In genomic region chr5:56825222-56825824, GRCh38 we compare ENCODE assay signal across 15 cellular contexts. TPM values are rescaled to one million over a fixed set of nuclear protein-coding genes. Genes with fewer than 3 reads are reported as not detected.
A peak's percentile ranks its signal among the peaks of the same experiment; 100 is the strongest.
DNase-seq lines count a peak whose midpoint lies in the region; ATAC-seq and TF ChIP-seq lines count a peak whose summit lies in the region.
"Had no signal": no experiment of that assay in that cellular context is flagged by ENCODE, and none has a peak within 500 bp of the region (broad histone marks: within the 10 kb centered on the region; RNA-seq: fewer than 3 reads in every experiment).

No MANE protein-coding gene starts in this region.

- no peaks in the 10 kb centered on the region for H3K9me3 ChIP-seq in CD8-positive, alpha-beta memory T cell (ENCODE audit: low read length)
- H3K9me3 ChIP-seq: HAP-1, ovary had no signal

- H3K4me3 Mint-ChIP-seq in CD14-positive monocyte: no peak overlapping the region
- H3K4me3 Mint-ChIP-seq in CD8-positive, alpha-beta memory T cell: peak overlapping the region in 6 of 7 donors; percentile 0 to 63 (median 34)
- H3K4me3 Mint-ChIP-seq in activated CD4-positive, alpha-beta memory T cell treated with anti-CD3 and anti-CD28 coated beads for 36 hours: no peak overlapping the region
- no peak overlapping the region for H3K4me3 Mint-ChIP-seq in natural killer cell treated with Interleukin-12 subunit alpha and Interleukin-12 subunit beta and Interleukin-15 and Interleukin-18, amount 100 ng/mL, for 72 hours
- H3K4me3 Mint-ChIP-seq in effector memory CD8-positive, alpha-beta T cell: no peak overlapping the region

- peak overlapping the region; percentile 36 to 72 (median 68) for H3K27ac Mint-ChIP-seq in CD14-positive monocyte
- H3K27ac Mint-ChIP-seq in CD8-positive, alpha-beta memory T cell: peak overlapping the region in 6 of 8 donors; percentile 1 to 62 (median 50)
- peak overlapping the region; percentile 6 for H3K27ac Mint-ChIP-seq in activated CD4-positive, alpha-beta memory T cell treated with anti-CD3 and anti-CD28 coated beads for 36 hours
- H3K27ac Mint-ChIP-seq in natural killer cell treated with Interleukin-12 subunit alpha and Interleukin-12 subunit beta and Interleukin-15 and Interleukin-18, amount 100 ng/mL, for 72 hours: no peak overlapping the region
- no peak overlapping the region for H3K27ac Mint-ChIP-seq in effector memory CD8-positive, alpha-beta T cell

- peaks cover 0 to 4% (median 0%) of the 10 kb centered on the region in 3 donors for H3K27me3 Mint-ChIP-seq in CD14-positive monocyte (ENCODE audit: low read depth in 3 of 3)
- H3K27me3 Mint-ChIP-seq in CD8-positive, alpha-beta memory T cell: no peaks in the 10 kb centered on the region
- no peaks in the 10 kb centered on the region for H3K27me3 Mint-ChIP-seq in activated CD4-positive, alpha-beta memory T cell treated with anti-CD3 and anti-CD28 coated beads for 36 hours
- no peaks in the 10 kb centered on the region for H3K27me3 Mint-ChIP-seq in natural killer cell treated with Interleukin-12 subunit alpha and Interleukin-12 subunit beta and Interleukin-15 and Interleukin-18, amount 100 ng/mL, for 72 hours
- H3K27me3 Mint-ChIP-seq in effector memory CD8-positive, alpha-beta T cell: no peaks in the 10 kb centered on the region

- POLR2A ChIA-PET in CD8-positive, alpha-beta memory T cell (lab: Charles Lee): no interaction called here
- POLR2A ChIA-PET in activated CD4-positive, alpha-beta memory T cell treated with anti-CD3 and anti-CD28 coated beads for 36 hours (lab: Charles Lee): interaction anchor here (1.4 kb wide), 1 partner anchor 13 kb away, joined by 4 read pairs; no protein-coding TSS in a partner anchor

- CTCF ChIA-PET in CD8-positive, alpha-beta memory T cell (lab: Charles Lee): no interaction called here
- CTCF ChIA-PET in activated CD4-positive, alpha-beta memory T cell treated with anti-CD3 and anti-CD28 coated beads for 36 hours (lab: Charles Lee): interaction anchor here (5.9 kb wide), 1 partner anchor 12 kb away, joined by 46 read pairs; no protein-coding TSS in a partner anchor

- H3K9me3 Mint-ChIP-seq in CD14-positive monocyte: peaks cover 0 to 1% (median 0%) of the 10 kb centered on the region in 7 donors
- no peaks in the 10 kb centered on the region for H3K9me3 Mint-ChIP-seq in CD8-positive, alpha-beta memory T cell
- no peaks in the 10 kb centered on the region for H3K9me3 Mint-ChIP-seq in activated CD4-positive, alpha-beta memory T cell treated with anti-CD3 and anti-CD28 coated beads for 36 hours
- H3K9me3 Mint-ChIP-seq in natural killer cell treated with Interleukin-12 subunit alpha and Interleukin-12 subunit beta and Interleukin-15 and Interleukin-18, amount 100 ng/mL, for 72 hours: no peaks in the 10 kb centered on the region
- no peaks in the 10 kb centered on the region for H3K9me3 Mint-ChIP-seq in effector memory CD8-positive, alpha-beta T cell

- H3K27ac ChIP-seq in CD8-positive, alpha-beta memory T cell (ENCODE audit: low read depth, low read length): no peak overlapping the region
- H3K27ac ChIP-seq: ovary had no signal

- H3K36me3 Mint-ChIP-seq in CD14-positive monocyte: peaks cover 55 to 61% of the 10 kb centered on the region in 2 donors
- peaks cover 0 to 16% (median 5%) of the 10 kb centered on the region in 3 donors for H3K36me3 Mint-ChIP-seq in CD8-positive, alpha-beta memory T cell
- no peaks in the 10 kb centered on the region for H3K36me3 Mint-ChIP-seq in activated CD4-positive, alpha-beta memory T cell treated with anti-CD3 and anti-CD28 coated beads for 36 hours
- no peaks in the 10 kb centered on the region for H3K36me3 Mint-ChIP-seq in natural killer cell treated with Interleukin-12 subunit alpha and Interleukin-12 subunit beta and Interleukin-15 and Interleukin-18, amount 100 ng/mL, for 72 hours
- peaks cover 5% of the 10 kb centered on the region for H3K36me3 Mint-ChIP-seq in effector memory CD8-positive, alpha-beta T cell (ENCODE audit: insufficient read depth)

- peaks cover 90% of the 10 kb centered on the region for H3K4me1 Mint-ChIP-seq in CD14-positive monocyte
- peaks cover 89 to 96% (median 95%) of the 10 kb centered on the region in 3 donors for H3K4me1 Mint-ChIP-seq in CD8-positive, alpha-beta memory T cell
- peaks cover 89% of the 10 kb centered on the region for H3K4me1 Mint-ChIP-seq in activated CD4-positive, alpha-beta memory T cell treated with anti-CD3 and anti-CD28 coated beads for 36 hours (ENCODE audit: low read depth)
- H3K4me1 Mint-ChIP-seq in natural killer cell treated with Interleukin-12 subunit alpha and Interleukin-12 subunit beta and Interleukin-15 and Interleukin-18, amount 100 ng/mL, for 72 hours (ENCODE audit: low read depth in 2 of 2): peaks cover 52 to 72% of the 10 kb centered on the region in 2 donors
- H3K4me1 Mint-ChIP-seq in effector memory CD8-positive, alpha-beta T cell (ENCODE audit: low read depth in 2 of 2): peaks cover 60 to 70% of the 10 kb centered on the region in 2 donors

- peak; percentile 32 to 44 for ATAC-seq in natural killer cell treated with Interleukin-12 subunit alpha and Interleukin-12 subunit beta and Interleukin-15 and Interleukin-18, amount 100 ng/mL, for 72 hours
- ATAC-seq in effector memory CD8-positive, alpha-beta T cell (replicated peaks): no peak
- ATAC-seq in GM19351 (IDR thresholded peaks at IDR 0.05; ENCODE audit: unreplicated experiment): no peak
- ATAC-seq in HG02870 (IDR thresholded peaks at IDR 0.05; ENCODE audit: unreplicated experiment): no peak

- no peak for TF ChIP-seq CTCF in CD14-positive monocyte (IDR thresholded peaks at IDR 0.05)

- DNase-seq in CD14-positive monocyte (ENCODE audit: low spot score): no peak
- DNase-seq in CD8-positive, alpha-beta memory T cell: no peak
- DNase-seq in activated CD4-positive, alpha-beta memory T cell treated with anti-CD3 and anti-CD28 coated beads for 36 hours: no peak
- DNase-seq in natural killer cell treated with Interleukin-12 subunit alpha and Interleukin-12 subunit beta and Interleukin-15 and Interleukin-18, amount 100 ng/mL, for 72 hours (ENCODE audit: low spot score): no peak
- DNase-seq in effector memory CD8-positive, alpha-beta T cell: no peak
- DNase-seq: anterior cingulate cortex; cerebellar nuclear complex; DMS79 treated with DMSO at 0.1 percent for 48 hours; NCI-H1436; NCI-H226; ovary; stimulated activated CD4-positive, alpha-beta T cell treated with anti-CD3 and anti-CD28 coated beads, Interleukin-2, amount 100 ng/mL, for 24 hours had no signal

- H3K27me3 ChIP-seq in CD8-positive, alpha-beta memory T cell (ENCODE audit: insufficient read depth, low read length, poor library complexity, severe bottlenecking): no peaks in the 10 kb centered on the region
- H3K27me3 ChIP-seq: ovary had no signal

- H3K4me3 ChIP-seq in CD8-positive, alpha-beta memory T cell (ENCODE audit: low read length): no peak overlapping the region
- H3K4me3 ChIP-seq: HAP-1, ovary had no signal

- no peaks in the 10 kb centered on the region for H3K36me3 ChIP-seq in CD8-positive, alpha-beta memory T cell (ENCODE audit: insufficient read depth, low read length)
- H3K36me3 ChIP-seq: HAP-1, ovary had no signal

- intact Hi-C loops in CD14-positive monocyte (cut with micrococcal nuclease): no loop called here
- intact Hi-C loops in activated CD4-positive, alpha-beta memory T cell treated with anti-CD3 and anti-CD28 coated beads for 36 hours (cut with micrococcal nuclease): loop anchor here (10.0 kb wide), 1 partner anchor 831 kb away; the partner anchor contains the start of gene IL6ST

- peaks cover 80% of the 10 kb centered on the region for H3K4me1 ChIP-seq in CD8-positive, alpha-beta memory T cell (ENCODE audit: insufficient read depth, low read length)

RNA-seq across cellular contexts. Expression of gene MAP3K1, which starts 10.0 kb away (rescaled TPM):
- polyA plus RNA-seq in CD14-positive monocyte: 10 to 100 TPM; 44.7 to 45.6 TPM
- total RNA-seq in CD8-positive, alpha-beta memory T cell: 10 to 100 TPM; 18.1 to 18.7 TPM
- 34.6 TPM for polyA plus RNA-seq in CD8-positive, alpha-beta memory T cell
- 10 to 100 TPM; 20.5 to 20.6 TPM for total RNA-seq in activated CD4-positive, alpha-beta memory T cell treated with anti-CD3 and anti-CD28 coated beads for 36 hours
- total RNA-seq in natural killer cell treated with Interleukin-12 subunit alpha and Interleukin-12 subunit beta and Interleukin-15 and Interleukin-18, amount 100 ng/mL, for 72 hours: 10 to 100 TPM; 11.1 to 16.3 TPM

Comparison
In these comparisons a context has a peak if more than half of its experiments do, and no peak if none do; other contexts are left out.
1. H3K27ac Mint-ChIP-seq: peak in CD14-positive monocyte (7 of 7), CD8-positive, alpha-beta memory T cell (6 of 8) and activated CD4-positive, alpha-beta memory T cell treated with anti-CD3 and anti-CD28 coated beads for 36 hours (single experiment); none in natural killer cell treated with Interleukin-12 subunit alpha and Interleukin-12 subunit beta and Interleukin-15 and Interleukin-18, amount 100 ng/mL, for 72 hours (0 of 2) and effector memory CD8-positive, alpha-beta T cell (0 of 2).
2. H3K4me3 Mint-ChIP-seq: peak in CD8-positive, alpha-beta memory T cell (6 of 7); none in CD14-positive monocyte (0 of 2), activated CD4-positive, alpha-beta memory T cell treated with anti-CD3 and anti-CD28 coated beads for 36 hours (single experiment), natural killer cell treated with Interleukin-12 subunit alpha and Interleukin-12 subunit beta and Interleukin-15 and Interleukin-18, amount 100 ng/mL, for 72 hours (single experiment) and effector memory CD8-positive, alpha-beta T cell (0 of 2).
3. ATAC-seq: peak in natural killer cell treated with Interleukin-12 subunit alpha and Interleukin-12 subunit beta and Interleukin-15 and Interleukin-18, amount 100 ng/mL, for 72 hours (2 of 2); none in effector memory CD8-positive, alpha-beta T cell (single experiment), GM19351 (single experiment) and HG02870 (single experiment).